ENCODE assay signal across 9 cellular contexts in genomic region chr16:2039286-2040030, GRCh38. TPM values are rescaled to one million over a fixed set of nuclear protein-coding genes. Genes with fewer than 3 reads are reported as not detected.
DNase-seq lines count a peak whose midpoint lies in the region; ATAC-seq and TF ChIP-seq lines count a peak whose summit lies in the region.
"Had no signal": no experiment of that assay in that cellular context is flagged by ENCODE, and none has a peak within 500 bp of the region (broad histone marks: within the 10 kb centered on the region; RNA-seq: fewer than 3 reads in every experiment).

No MANE protein-coding gene starts in this region.

- H3K9ac ChIP-seq in SK-N-MC (ENCODE audit: insufficient read length): no peak overlapping the region

- H3K4me3 ChIP-seq in SK-N-MC (no peak overlapping the region), gastrocnemius medialis (peak overlapping the region in 2 of 4 donors; percentile 15 to 26)

- DNase-seq in GM03348 (ENCODE audit: low spot score): peak; percentile 77
- no peak for DNase-seq in SK-N-MC (ENCODE audit: low read depth, low spot score)
- peak; percentile 92 for DNase-seq in Right ventricle myocardium superior
- DNase-seq in gastrocnemius medialis: peak; percentile 40 to 59
- no peak for DNase-seq in NCI-H2227 (lab: John Stamatoyannopoulos, UW; ENCODE audit: unreplicated experiment)
- no peak for DNase-seq in MV-4-11 (lab: John Stamatoyannopoulos, UW)
- DNase-seq: cortex of kidney had no signal

- no peaks in the 10 kb centered on the region for H3K9me3 ChIP-seq in SK-N-MC (ENCODE audit: low read depth, low read length)
- no peaks in the 10 kb centered on the region for H3K9me3 ChIP-seq in gastrocnemius medialis

- peaks cover 3% of the 10 kb centered on the region; the same call in 1 of the 2 replicates for H3K36me3 ChIP-seq in SK-N-MC (ENCODE audit: insufficient read depth, low read length)
- H3K36me3 ChIP-seq in gastrocnemius medialis: no peaks in the 10 kb centered on the region

- TF ChIP-seq CTCF in gastrocnemius medialis (IDR thresholded peaks at IDR 0.05 in 4 of 5, conservative IDR thresholded peaks at IDR 0.05 in 1 of 5): no peak

- peak; percentile 51 for ATAC-seq in Right ventricle myocardium superior (ENCODE audit: poor library complexity)
- peak; percentile 38 to 47 for ATAC-seq in gastrocnemius medialis
- ATAC-seq in GM19395 (IDR thresholded peaks at IDR 0.05; ENCODE audit: unreplicated experiment): no peak
- no peak for ATAC-seq in GM21717 (IDR thresholded peaks at IDR 0.05; ENCODE audit: unreplicated experiment)

- TF ChIP-seq POLR2A in gastrocnemius medialis (IDR thresholded peaks at IDR 0.05): no peak

- in situ Hi-C loops in gastrocnemius medialis (cut with MboI; ENCODE audit: low sequenced_read_pairs in 4 of 4): no loop called here

- intact Hi-C loops in Right ventricle myocardium superior (cut with DNase I): no loop called here
- intact Hi-C loops in gastrocnemius medialis (cut with DNase I; ENCODE audit: low total_unique reads): no loop called here

- H3K27ac ChIP-seq in SK-N-MC (peak overlapping the region; percentile 99), gastrocnemius medialis (peak overlapping the region; percentile 67 to 84 (median 76))

- peaks cover 29 to 42% of the 10 kb centered on the region in 2 donors for H3K4me1 ChIP-seq in gastrocnemius medialis

- no peaks in the 10 kb centered on the region for H3K27me3 ChIP-seq in gastrocnemius medialis

RNA-seq across cellular contexts. Expression of gene NTHL1, which starts 8.2 kb away (rescaled TPM):
- total RNA-seq in Right ventricle myocardium superior (26.2 TPM), gastrocnemius medialis (10 to 100 TPM in 1 of 4 donors, 1 to 10 TPM in 3; 3.5 to 13.6 (median 6.4) TPM)

RNA-seq across cellular contexts. Expression of gene TSC2, which starts 8.3 kb away (rescaled TPM):
- 67.8 TPM for total RNA-seq in Right ventricle myocardium superior
- 10 to 100 TPM; 44.5 to 62.7 (median 53.8) TPM for total RNA-seq in gastrocnemius medialis

RNA-seq across cellular contexts. Expression of gene NHERF2, which starts 12.8 kb away (rescaled TPM):
- 258 TPM for total RNA-seq in Right ventricle myocardium superior
- total RNA-seq in gastrocnemius medialis: 10 to 100 TPM; 51.6 to 86.9 (median 74.4) TPM

RNA-seq across cellular contexts. Expression of gene NPW, which starts 19.9 kb away (rescaled TPM):
- total RNA-seq in Right ventricle myocardium superior: not detected
- not detected for total RNA-seq in gastrocnemius medialis

RNA-seq across cellular contexts. Expression of gene ZNF598, which starts 29.8 kb away (rescaled TPM):
- total RNA-seq in Right ventricle myocardium superior: 17.2 TPM
- total RNA-seq in gastrocnemius medialis: 10 to 100 TPM; 57.0 to 92.2 (median 75.4) TPM

Comparison
In these comparisons a context has a peak if more than half of its experiments do, and no peak if none do; other contexts are left out.
1. DNase-seq: peak in GM03348 (single experiment), Right ventricle myocardium superior (single experiment) and gastrocnemius medialis (2 of 2); none in SK-N-MC (single experiment), NCI-H2227 (single experiment) and MV-4-11 (single experiment).
2. ATAC-seq: peak in Right ventricle myocardium superior (single experiment) and gastrocnemius medialis (2 of 2); none in GM19395 (single experiment) and GM21717 (single experiment).